In genomic region chr17:81332118-81332834, GRCh38 we compare ENCODE assay signal across 18 cellular contexts. TPM values are rescaled to one million over a fixed set of nuclear protein-coding genes. Genes with fewer than 3 reads are reported as not detected.
A peak's percentile ranks its signal among the peaks of the same experiment; 100 is the strongest.
DNase-seq lines count a peak whose midpoint lies in the region; ATAC-seq, FAIRE-seq and TF ChIP-seq lines count a peak whose summit lies in the region.
"Had no signal": no experiment of that assay in that cellular context is flagged by ENCODE, and none has a peak within 500 bp of the region (broad histone marks: within the 10 kb centered on the region; RNA-seq: fewer than 3 reads in every experiment).

No MANE protein-coding gene starts in this region.

- H2AFZ ChIP-seq in neuronal stem cell (ENCODE audit: low read length) = no peak overlapping the region

- peak overlapping the region; percentile 98 for H2AK5ac ChIP-seq in neuronal stem cell (ENCODE audit: low read depth, low read length)

- TF ChIP-seq EP300 in A549 (IDR thresholded peaks at IDR 0.05) = no peak

- H4K8ac ChIP-seq in neuronal stem cell (ENCODE audit: low read depth, low read length) = no peak overlapping the region

- H3K4me3 ChIP-seq in A549 (no peak overlapping the region), neuronal stem cell (ENCODE audit: low read length in 2 of 2) (no peak overlapping the region)

- no peak for DNase-seq in A549 (ENCODE audit: low read depth in 1 of 2, low spot score in 1 of 2)
- peak; percentile 4 for DNase-seq in COLO668 (lab: John Stamatoyannopoulos, UW; ENCODE audit: unreplicated experiment)
- DNase-seq in neuronal stem cell (ENCODE audit: low spot score) = no peak
- no peak for DNase-seq in NCI-H146 (lab: John Stamatoyannopoulos, UW)
- no peak for DNase-seq in NOMO-1 treated with DMSO at 0.1 percent for 48 hours (lab: John Stamatoyannopoulos, UW; ENCODE audit: unreplicated experiment)
- no peak for DNase-seq in nucleus accumbens (lab: John Stamatoyannopoulos, UW)
- DNase-seq: CD8-positive, alpha-beta memory T cell; GDM1; Kasumi-1; NCI-H2107; NCI-H2227 treated with DMSO at 0.1 percent for 48 hours; NCI-H774; OCI-M1 had no signal

- H3K4me3 Mint-ChIP-seq in brain = no peak overlapping the region
- H3K4me3 Mint-ChIP-seq: CD8-positive, alpha-beta memory T cell; IgD-negative memory B cell had no signal

- H3K9me3 Mint-ChIP-seq in brain = no peaks in the 10 kb centered on the region
- H3K9me3 Mint-ChIP-seq: CD8-positive, alpha-beta memory T cell; IgD-negative memory B cell had no signal

- peaks cover 4% of the 10 kb centered on the region for H3K79me1 ChIP-seq in neuronal stem cell (ENCODE audit: low read depth, low read length)

- H3K14ac ChIP-seq in neuronal stem cell (ENCODE audit: low read length) = no peak overlapping the region

- H3K36me3 Mint-ChIP-seq in brain = no peaks in the 10 kb centered on the region
- H3K36me3 Mint-ChIP-seq: CD8-positive, alpha-beta memory T cell; IgD-negative memory B cell had no signal

- no peaks in the 10 kb centered on the region for H3K27me3 Mint-ChIP-seq in brain

- CTCF ChIA-PET in A549 (lab: Yijun Ruan, JAX) = interaction anchor here (1.5 to 4.9 kb wide), 5 partner anchors 8 to 152 kb away, joined by 4 to 30 read pairs (median 5); no protein-coding TSS in a partner anchor

- TF ChIP-seq CTCF in A549 (IDR thresholded peaks at IDR 0.05) (no peak), brain (conservative IDR thresholded peaks at IDR 0.05) (no peak)

- no peak overlapping the region for H3K18ac ChIP-seq in neuronal stem cell (ENCODE audit: low read length)

- H3K27me3 ChIP-seq in neuronal stem cell (ENCODE audit: control insufficient read depth in 3 of 3, insufficient read depth in 3 of 3, low read depth in 1 of 3, low read length in 3 of 3) = peaks cover 0 to 49% (median 0%) of the 10 kb centered on the region in 3 experiments

- H3K23ac ChIP-seq in neuronal stem cell (ENCODE audit: low read depth, low read length, poor library complexity) = peak overlapping the region; percentile 99

- no peaks in the 10 kb centered on the region for H3K9me3 ChIP-seq in A549
- H3K9me3 ChIP-seq in neuronal stem cell (replicated peaks in 1 of 2; ENCODE audit: control insufficient read depth in 2 of 2, insufficient read depth in 1 of 2, low read depth in 1 of 2, low read length in 2 of 2) = no peaks in the 10 kb centered on the region

- no peak for TF ChIP-seq POLR2A in A549 (IDR thresholded peaks at IDR 0.05; ENCODE audit: low read length)

- peak; percentile 74 for FAIRE-seq in A549 (lab: Jason Lieb, UNC)
- FAIRE-seq: D721Med, HTR-8/SVneo had no signal

- no peak for TF ChIP-seq RAD21 in A549 (conservative IDR thresholded peaks at IDR 0.05 in 1 of 2, IDR thresholded peaks at IDR 0.05 in 1 of 2)

- H3K27ac Mint-ChIP-seq in brain = peak overlapping the region in 3 of 5 experiments; percentile 52 to 81 (median 59)
- H3K27ac Mint-ChIP-seq: CD8-positive, alpha-beta memory T cell; IgD-negative memory B cell had no signal

- 87% methylated on average over 18 of the region's 18 CpGs for WGBS in A549 (ENCODE audit: missing lambda C conversion rate)
- WGBS in neuronal stem cell (ENCODE audit: extremely low coverage in 2 of 2, insufficient read length in 2 of 2, insufficient replicate concordance in 1 of 2), 2 donors = no CpG with 5 or more reads among the region's 18 CpGs

- POLR2A ChIA-PET in A549 (lab: Yijun Ruan, JAX) = no interaction called here

- H3K4me1 Mint-ChIP-seq in brain = peaks cover 74% of the 10 kb centered on the region

- ATAC-seq in A549 = no peak

- H2BK12ac ChIP-seq in neuronal stem cell (ENCODE audit: low read length) = no peak overlapping the region

- H3K4me1 ChIP-seq in A549 = peaks cover 66% of the 10 kb centered on the region
- peaks cover 31 to 35% of the 10 kb centered on the region in 2 donors for H3K4me1 ChIP-seq in neuronal stem cell (ENCODE audit: control insufficient read depth in 2 of 2, insufficient read depth in 1 of 2, low read depth in 1 of 2, low read length in 2 of 2)

- H3K4ac ChIP-seq in neuronal stem cell (ENCODE audit: low read length) = no peak overlapping the region

- H3K4me2 ChIP-seq in A549 (no peak overlapping the region), neuronal stem cell (ENCODE audit: insufficient read depth, low read length, poor library complexity, severe bottlenecking) (no peak overlapping the region)

- H2BK120ac ChIP-seq in neuronal stem cell (ENCODE audit: low read depth, low read length) = no peak overlapping the region

- peak overlapping the region in 1 of 2 experiments; percentile 94; a peak in 2 of 6 replicates for H3K27ac ChIP-seq in A549
- no peak overlapping the region for H3K27ac ChIP-seq in neuronal stem cell (replicated peaks; ENCODE audit: low read length)
- H3K27ac ChIP-seq: C4-2B had no signal

- peak overlapping the region; percentile 63 for H3K9ac ChIP-seq in neuronal stem cell (ENCODE audit: low read depth, low read length, poor library complexity)

- peak overlapping the region; percentile 62 for H2BK15ac ChIP-seq in neuronal stem cell (ENCODE audit: low read length)

- no peak overlapping the region for H4K91ac ChIP-seq in neuronal stem cell (ENCODE audit: low read depth, low read length, poor library complexity)

- no peak overlapping the region for H2BK5ac ChIP-seq in neuronal stem cell (ENCODE audit: low read length)

- no peaks in the 10 kb centered on the region for H3K36me3 ChIP-seq in neuronal stem cell (replicated peaks in 1 of 2; ENCODE audit: control insufficient read depth in 2 of 2, insufficient read depth in 2 of 2, low read length in 2 of 2)

TF ChIP-seq in A549, 52 proteins besides CTCF, POLR2A, EP300 and RAD21:
- TF ChIP-seq FOSL2 (IDR thresholded peaks at IDR 0.05) (no peak), FOSL2 (CRISPR knock-in tag; IDR thresholded peaks at IDR 0.05) (no peak), ZFP36 (IDR thresholded peaks at IDR 0.05; ENCODE audit: borderline replicate concordance, partially characterized antibody) (no peak), RARB (CRISPR knock-in tag; IDR thresholded peaks at IDR 0.05) (no peak), PHF8 (IDR thresholded peaks at IDR 0.05; ENCODE audit: borderline replicate concordance, low read depth) (no peak), MAX (IDR thresholded peaks at IDR 0.05) (no peak), NPAS2 (CRISPR knock-in tag; IDR thresholded peaks at IDR 0.05; ENCODE audit: borderline replicate concordance) (no peak), FOSB (CRISPR knock-in tag; IDR thresholded peaks at IDR 0.05) (no peak), CHD2 (IDR thresholded peaks at IDR 0.05; ENCODE audit: low read length, partially characterized antibody) (no peak), SREBF2 (IDR thresholded peaks at IDR 0.05) (no peak), MAFK (IDR thresholded peaks at IDR 0.05; ENCODE audit: partially characterized antibody) (no peak), NFE2L2 (conservative IDR thresholded peaks at IDR 0.05; ENCODE audit: low read length) (no peak), JUN (IDR thresholded peaks at IDR 0.05) (no peak), POLR2AphosphoS2 (conservative IDR thresholded peaks at IDR 0.05; ENCODE audit: low read length) (no peak)

RNA-seq across cellular contexts. Expression of gene SLC38A10, which starts 37.2 kb away (rescaled TPM):
- polyA plus RNA-seq in A549 (2011; rRNA removed) (35.8 and 49.3 TPM in 2 replicates), A549 (2017; fragmentation: RNase III; extraction: RNeasy Plus Mini Kit Qiagen cat#74134 plus additional on column Dnase treatment) (59.7 to 72.9 TPM (median 67.4 TPM) in 3 replicates), brain (ENCODE audit: insufficient read depth, low read depth, low replicate concordance) (38.7 TPM)
- 58.1 and 82.4 TPM in 2 replicates for polyA plus RNA-seq in A549 (2012; cell fraction: cytosol; rRNA removed)
- polyA plus RNA-seq in A549 (2012; cell fraction: nucleus; rRNA removed) = 198 and 284 TPM in 2 replicates
- 85.1 and 108 TPM in 2 replicates for polyA minus RNA-seq in A549 (2011; rRNA and poly(A)+ RNA removed)
- polyA plus RNA-seq in neuronal stem cell (2013, experiment 1 of 2) = 7.2 TPM
- polyA plus RNA-seq in neuronal stem cell (2013, experiment 2 of 2) = 7.3 TPM
